ENCODE assay signal across 20 cellular contexts in the genomic region with DNA sequence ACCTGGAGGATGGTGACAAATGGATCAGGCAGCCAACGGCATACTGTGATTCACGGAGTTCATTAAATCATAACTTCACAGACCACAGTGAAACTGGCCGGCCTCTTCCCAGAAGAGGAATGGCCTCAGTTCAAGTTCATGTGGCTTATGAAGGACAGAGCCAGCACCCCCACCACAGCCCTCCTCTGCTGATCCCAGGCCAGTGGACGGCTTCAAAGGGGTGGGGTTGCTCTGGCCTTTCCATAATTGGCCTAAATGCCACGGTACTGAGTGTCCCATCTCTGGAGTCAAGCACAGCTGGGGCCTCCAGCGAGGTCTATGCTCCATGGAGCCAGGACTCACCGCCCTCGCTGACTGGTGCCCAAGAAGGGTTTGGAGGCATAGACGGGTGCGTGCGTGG. TPM values are rescaled to one million over a fixed set of nuclear protein-coding genes. Genes with fewer than 3 reads are reported as not detected.
"Had no signal": no experiment of that assay in that cellular context is flagged by ENCODE, and none has a peak within 500 bp of the region (broad histone marks: within the 10 kb centered on the region; RNA-seq: fewer than 3 reads in every experiment).

No MANE protein-coding gene starts in this region.

- H3K4me3 ChIP-seq: cardiac muscle cell, colonic mucosa, SJSA1, spleen had no signal

- ATAC-seq: activated CD4-positive, CD25-positive, alpha-beta regulatory T cell treated with anti-CD3 and anti-CD28 coated beads, Interleukin-2, amount 50 U/mL, for 24 hours; activated CD8-positive, alpha-beta memory T cell treated with anti-CD3 and anti-CD28 coated beads, Interleukin-2, amount 10 ng/mL, durations not matched to agents 7 days and 5 days; activated T-cell treated with anti-CD3 and anti-CD28 coated beads, Interleukin-2, amount 50 U/mL, for 4 hours; left colon; stimulated activated naive B cell treated with anti-CD40 and anti-IgM and Interleukin-4, amounts not matched to agents 10 μg/mL and 1 μg/mL and 100 μg/mL, for 72 hours had no signal

- H3K36me3 ChIP-seq: colonic mucosa had no signal

- H2AFZ ChIP-seq: parathyroid adenoma had no signal

- H3K27me3 ChIP-seq: cardiac muscle cell, colonic mucosa, SJSA1, spleen had no signal

- H3K9me3 ChIP-seq: colonic mucosa, SJSA1, spleen had no signal

- H3K79me2 ChIP-seq: parathyroid adenoma had no signal

- H3K27ac ChIP-seq: cardiac muscle cell, colonic mucosa, parathyroid adenoma, SJSA1, spleen had no signal

- DNase-seq: activated CD4-positive, alpha-beta T cell treated with anti-CD3 and anti-CD28 coated beads, Interleukin-2, amount 50 U/mL, for 4 hours; activated CD8-positive, alpha-beta memory T cell treated with anti-CD3 and anti-CD28 coated beads, Interleukin-2, amount 10 ng/mL, durations not matched to agents 7 days and 5 days; activated effector memory CD4-positive, alpha-beta T cell treated with anti-CD3 and anti-CD28 coated beads, Interleukin-2, amount 50 U/mL, for 16 hours; activated naive CD8-positive, alpha-beta T cell treated with anti-CD3 and anti-CD28 coated beads for 36 hours; activated T-cell treated with anti-CD3 and anti-CD28 coated beads, Interleukin-2, amount 50 U/mL, for 4 hours; colonic mucosa; effector CD8-positive, alpha-beta T cell; left colon; mesenchymal stem cell; retina; spleen; stimulated activated CD4-positive, alpha-beta T cell treated with anti-CD3 and anti-CD28 coated beads, Interleukin-1b, Interleukin-23, amount 100 ng/mL, for 48 hours; stimulated activated naive B cell treated with anti-CD40 and anti-IgM and Interleukin-4, amounts not matched to agents 10 μg/mL and 1 μg/mL and 100 μg/mL, for 72 hours; substantia nigra; SW 1271 had no signal

- H3K4me1 ChIP-seq: colonic mucosa, parathyroid adenoma, SJSA1 had no signal

RNA-seq across cellular contexts. Expression of a gene that starts 31.1 kb away (rescaled TPM):
- total RNA-seq: activated CD8-positive, alpha-beta memory T cell treated with anti-CD3 and anti-CD28 coated beads, Interleukin-2, amount 10 ng/mL, durations not matched to agents 7 days and 5 days; activated naive CD8-positive, alpha-beta T cell treated with anti-CD3 and anti-CD28 coated beads for 36 hours; activated T-cell treated with anti-CD3 and anti-CD28 coated beads, Interleukin-2, amount 50 U/mL, for 4 hours; cardiac muscle cell; colonic mucosa; left colon; SJSA1; urinary bladder had no signal
- polyA plus RNA-seq: urinary bladder had no signal
